Comparison of ENCODE assay signal across 11 cellular contexts in the genomic region with DNA sequence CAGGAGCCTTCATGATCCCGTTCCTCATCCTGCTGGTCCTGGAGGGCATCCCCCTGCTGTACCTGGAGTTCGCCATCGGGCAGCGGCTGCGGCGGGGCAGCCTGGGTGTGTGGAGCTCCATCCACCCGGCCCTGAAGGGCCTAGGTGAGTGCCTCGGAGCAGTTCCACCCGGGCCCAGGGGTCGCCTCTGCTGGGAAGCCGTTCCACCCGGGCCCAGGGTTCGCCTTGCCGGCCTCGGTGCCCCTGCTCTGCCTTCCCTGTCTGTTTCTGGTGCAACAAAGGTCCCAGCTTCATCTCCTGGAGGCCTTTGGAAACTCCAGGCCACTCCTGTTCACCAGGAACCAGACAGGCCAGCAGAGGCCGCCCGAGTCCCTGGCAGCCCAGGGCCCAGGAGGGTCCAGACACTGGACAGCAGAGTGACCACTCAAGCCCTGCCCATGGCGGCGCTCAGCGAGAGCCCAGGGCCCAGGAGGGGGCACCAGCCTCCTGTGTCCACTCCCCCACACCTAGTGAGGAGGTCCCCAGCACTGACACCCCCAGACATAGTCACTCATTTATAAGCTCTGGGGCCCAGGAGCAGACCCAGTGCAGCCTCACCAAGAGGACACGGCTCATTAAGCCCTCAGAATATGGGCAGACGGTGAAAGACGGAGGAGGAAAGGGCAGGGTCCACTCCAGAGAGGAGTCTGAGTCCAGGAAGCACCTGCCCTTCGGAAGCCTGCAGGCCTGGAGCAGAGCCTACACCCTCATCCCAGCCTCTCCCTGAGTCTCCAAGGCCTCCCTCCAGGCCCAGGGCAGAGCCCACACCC. TPM values are rescaled to one million over a fixed set of nuclear protein-coding genes. Genes with fewer than 3 reads are reported as not detected.
DNase-seq lines count a peak whose midpoint lies in the region; TF ChIP-seq lines count a peak whose summit lies in the region.
"Had no signal": no experiment of that assay in that cellular context is flagged by ENCODE, and none has a peak within 500 bp of the region (broad histone marks: within the 10 kb centered on the region; RNA-seq: fewer than 3 reads in every experiment).

No MANE protein-coding gene starts in this region.

- H3K4me1 Mint-ChIP-seq in glutamatergic neuron (ENCODE audit: low read depth, unreplicated experiment): peaks cover 2% of the 10 kb centered on the region
- H3K4me1 Mint-ChIP-seq in activated CD4-positive, alpha-beta memory T cell treated with anti-CD3 and anti-CD28 coated beads, Interleukin-2, amount 10 ng/mL, durations not matched to agents 7 days and 5 days: no peaks in the 10 kb centered on the region
- H3K4me1 Mint-ChIP-seq: CD8-positive, alpha-beta memory T cell had no signal

- H3K27me3 ChIP-seq in cardiac muscle cell (no peaks in the 10 kb centered on the region), right atrium auricular region (no peaks in the 10 kb centered on the region)

- H3K9me3 ChIP-seq in cardiac muscle cell (ENCODE audit: low read depth) (no peaks in the 10 kb centered on the region), right atrium auricular region (no peaks in the 10 kb centered on the region)

- H3K36me3 Mint-ChIP-seq in glutamatergic neuron (ENCODE audit: unreplicated experiment): no peaks in the 10 kb centered on the region
- no peaks in the 10 kb centered on the region for H3K36me3 Mint-ChIP-seq in activated CD4-positive, alpha-beta memory T cell treated with anti-CD3 and anti-CD28 coated beads, Interleukin-2, amount 10 ng/mL, durations not matched to agents 7 days and 5 days (ENCODE audit: low read depth)
- H3K36me3 Mint-ChIP-seq: CD8-positive, alpha-beta memory T cell had no signal

- POLR2A ChIA-PET in activated CD4-positive, alpha-beta memory T cell treated with anti-CD3 and anti-CD28 coated beads, Interleukin-2, amount 10 ng/mL, durations not matched to agents 7 days and 5 days (lab: Charles Lee): no interaction called here

- no peaks in the 10 kb centered on the region for H3K36me3 ChIP-seq in cardiac muscle cell
- no peaks in the 10 kb centered on the region for H3K36me3 ChIP-seq in right atrium auricular region

- peak; percentile 26 to 52 for DNase-seq in cardiac muscle cell (ENCODE audit: low read depth in 1 of 2, low spot score in 1 of 2)
- no peak for DNase-seq in right atrium auricular region (ENCODE audit: low spot score)
- DNase-seq in glutamatergic neuron: peak; percentile 16
- DNase-seq in activated CD4-positive, alpha-beta memory T cell treated with anti-CD3 and anti-CD28 coated beads, Interleukin-2, amount 10 ng/mL, durations not matched to agents 7 days and 5 days: no peak
- DNase-seq in stimulated activated CD4-positive, alpha-beta T cell treated with anti-CD3 and anti-CD28 coated beads, Interleukin-12 subunit alpha, Interleukin-12 subunit beta, amount 100 ng/mL, for 4 hours: no peak
- no peak for DNase-seq in NK-92 (lab: John Stamatoyannopoulos, UW; ENCODE audit: unreplicated experiment)
- no peak for DNase-seq in T-helper 2 cell
- DNase-seq: hippocampal formation, NCI-H1436 had no signal

- no peak overlapping the region for H3K4me3 Mint-ChIP-seq in glutamatergic neuron (ENCODE audit: unreplicated experiment)
- no peak overlapping the region for H3K4me3 Mint-ChIP-seq in activated CD4-positive, alpha-beta memory T cell treated with anti-CD3 and anti-CD28 coated beads, Interleukin-2, amount 10 ng/mL, durations not matched to agents 7 days and 5 days
- H3K4me3 Mint-ChIP-seq: CD8-positive, alpha-beta memory T cell had no signal

- H3K4me1 ChIP-seq in cardiac muscle cell (ENCODE audit: low read depth): peaks cover 13% of the 10 kb centered on the region
- H3K4me1 ChIP-seq in right atrium auricular region: no peaks in the 10 kb centered on the region

- CTCF ChIA-PET in activated CD4-positive, alpha-beta memory T cell treated with anti-CD3 and anti-CD28 coated beads, Interleukin-2, amount 10 ng/mL, durations not matched to agents 7 days and 5 days (lab: Charles Lee): no interaction called here

- H3K4me3 ChIP-seq in cardiac muscle cell: no peak overlapping the region
- H3K4me3 ChIP-seq in right atrium auricular region: no peak overlapping the region

- peak; percentile 51 for TF ChIP-seq CTCF in cardiac muscle cell (IDR thresholded peaks at IDR 0.05; ENCODE audit: low read depth, low read length)
- peak in 1 of 2 donors; percentile 45 for TF ChIP-seq CTCF in right atrium auricular region (IDR thresholded peaks at IDR 0.05)
- no peak for TF ChIP-seq CTCF in glutamatergic neuron (IDR thresholded peaks at IDR 0.05; ENCODE audit: partially characterized antibody, unreplicated experiment)

- no peak overlapping the region for H3K27ac Mint-ChIP-seq in glutamatergic neuron (ENCODE audit: unreplicated experiment)
- H3K27ac Mint-ChIP-seq in activated CD4-positive, alpha-beta memory T cell treated with anti-CD3 and anti-CD28 coated beads, Interleukin-2, amount 10 ng/mL, durations not matched to agents 7 days and 5 days: no peak overlapping the region
- H3K27ac Mint-ChIP-seq: CD8-positive, alpha-beta memory T cell had no signal

- H3K27me3 Mint-ChIP-seq in glutamatergic neuron (ENCODE audit: unreplicated experiment): peaks cover 15% of the 10 kb centered on the region
- H3K27me3 Mint-ChIP-seq in activated CD4-positive, alpha-beta memory T cell treated with anti-CD3 and anti-CD28 coated beads, Interleukin-2, amount 10 ng/mL, durations not matched to agents 7 days and 5 days: peaks cover 2% of the 10 kb centered on the region

- H3K9me3 Mint-ChIP-seq in glutamatergic neuron (ENCODE audit: unreplicated experiment): peaks cover 7% of the 10 kb centered on the region
- H3K9me3 Mint-ChIP-seq in activated CD4-positive, alpha-beta memory T cell treated with anti-CD3 and anti-CD28 coated beads, Interleukin-2, amount 10 ng/mL, durations not matched to agents 7 days and 5 days: no peaks in the 10 kb centered on the region
- H3K9me3 Mint-ChIP-seq: CD8-positive, alpha-beta memory T cell had no signal

- H3K27ac ChIP-seq in cardiac muscle cell (no peak overlapping the region), right atrium auricular region (no peak overlapping the region)

TF ChIP-seq in PFSK-1, 5 proteins besides CTCF, POLR2A, EP300 and RAD21:
- TF ChIP-seq SIN3A (IDR thresholded peaks at IDR 0.05; ENCODE audit: borderline replicate concordance, insufficient read depth, low read length) (no peak), FOXP2 (optimal IDR thresholded peaks at IDR 0.05; ENCODE audit: borderline replicate concordance, extremely low read depth, extremely low read length, insufficient read depth) (peak; percentile 56)

RNA-seq across cellular contexts. Expression of a gene that starts 7.6 kb away (rescaled TPM):
- total RNA-seq in cardiac muscle cell: 0.09 and 0.49 TPM in 2 replicates
- polyA plus RNA-seq in cardiac muscle cell: 0.05 and 0.32 TPM in 2 replicates
- total RNA-seq in right atrium auricular region: not detected
- not detected for polyA plus RNA-seq in PFSK-1 (2012; ENCODE audit: insufficient read length, low read depth)
- total RNA-seq in glutamatergic neuron (ENCODE audit: unreplicated experiment): not detected
- total RNA-seq in activated CD4-positive, alpha-beta memory T cell treated with anti-CD3 and anti-CD28 coated beads, Interleukin-2, amount 10 ng/mL, durations not matched to agents 7 days and 5 days: not detected
- total RNA-seq: CD8-positive, alpha-beta memory T cell had no signal
- polyA plus RNA-seq: CD8-positive, alpha-beta memory T cell had no signal

RNA-seq across cellular contexts. Expression of a gene that starts 16.2 kb away (rescaled TPM):
- total RNA-seq in cardiac muscle cell (not detected in 2 replicates), right atrium auricular region (not detected), glutamatergic neuron (ENCODE audit: unreplicated experiment) (not detected)
- polyA plus RNA-seq in cardiac muscle cell: not detected in 2 replicates
- polyA plus RNA-seq in PFSK-1 (2012; ENCODE audit: insufficient read length, low read depth): not detected
- total RNA-seq in activated CD4-positive, alpha-beta memory T cell treated with anti-CD3 and anti-CD28 coated beads, Interleukin-2, amount 10 ng/mL, durations not matched to agents 7 days and 5 days: not detected
- total RNA-seq: CD8-positive, alpha-beta memory T cell had no signal
- polyA plus RNA-seq: CD8-positive, alpha-beta memory T cell had no signal

Comparison
In these comparisons a context has a peak if more than half of its experiments do, and no peak if none do; other contexts are left out.
1. DNase-seq: peak in cardiac muscle cell (2 of 2) and glutamatergic neuron (single experiment); none in right atrium auricular region (single experiment), activated CD4-positive, alpha-beta memory T cell treated with anti-CD3 and anti-CD28 coated beads, Interleukin-2, amount 10 ng/mL, durations not matched to agents 7 days and 5 days (single experiment), stimulated activated CD4-positive, alpha-beta T cell treated with anti-CD3 and anti-CD28 coated beads, Interleukin-12 subunit alpha, Interleukin-12 subunit beta, amount 100 ng/mL, for 4 hours (single experiment), NK-92 (single experiment) and T-helper 2 cell (0 of 5).